Comparison of ENCODE assay signal across 7 cellular contexts in the genomic region with DNA sequence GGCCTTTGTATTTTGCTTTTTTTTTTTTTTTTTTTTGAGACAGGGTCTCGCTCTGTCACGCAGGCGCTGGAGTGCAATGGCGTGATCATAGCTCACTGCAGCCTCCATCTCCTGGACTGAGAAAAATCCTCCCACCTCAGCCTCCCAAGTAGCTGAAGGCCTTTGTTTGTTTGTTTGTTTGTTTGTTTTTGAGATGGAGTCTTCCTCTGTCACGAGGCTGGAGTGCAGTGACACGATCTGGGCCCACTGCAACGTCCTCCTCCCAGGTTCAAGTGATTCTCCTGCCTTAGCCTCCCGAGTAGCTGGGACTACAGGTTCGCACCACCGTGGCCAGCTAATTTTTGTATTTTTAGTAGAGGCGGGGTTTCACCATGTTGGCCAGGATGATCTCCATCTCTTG. TPM values are rescaled to one million over a fixed set of nuclear protein-coding genes. Genes with fewer than 3 reads are reported as not detected.
DNase-seq lines count a peak whose midpoint lies in the region; FAIRE-seq and TF ChIP-seq lines count a peak whose summit lies in the region.
"Not testable (repeated sequence)": the region's sequence is repeated elsewhere in the genome, so short reads cannot be mapped to it uniquely, and the experiment has no call there.

No MANE protein-coding gene starts in this region.

- H4K20me1 ChIP-seq in endothelial cell of umbilical vein (replicated peaks; ENCODE audit: control insufficient read depth, extremely low read depth, insufficient read depth, low read length): not testable (repeated sequence)

- in situ Hi-C loops in astrocyte of the spinal cord (cut with HindIII; ENCODE audit: low sequenced_read_pairs): not testable (repeated sequence)

- H3K4me1 Mint-ChIP-seq in nephron: peaks cover 32% of the 10 kb centered on the region

- H3K79me2 ChIP-seq in endothelial cell of umbilical vein (ENCODE audit: control insufficient read depth, insufficient read depth, low read length): peaks cover 71% of the 10 kb centered on the region

- H3K4me1 ChIP-seq in ES-I3 (ENCODE audit: insufficient read depth, low read length) (peaks cover 13% of the 10 kb centered on the region), endothelial cell of umbilical vein (ENCODE audit: control insufficient read depth, extremely low read depth, insufficient read depth, low read length) (peaks cover 17% of the 10 kb centered on the region), iPS-18a (ENCODE audit: control insufficient read depth, low read depth, low read length) (peaks cover 31% of the 10 kb centered on the region), skeletal muscle satellite cell (ENCODE audit: control insufficient read depth, insufficient read depth, low read length) (peaks cover 30% of the 10 kb centered on the region)

- H3K9me3 Mint-ChIP-seq in nephron: not testable (repeated sequence)

- not testable (repeated sequence) for H3K9me1 ChIP-seq in endothelial cell of umbilical vein (replicated peaks; ENCODE audit: control insufficient read depth, extremely low read depth, insufficient read depth, low read length)

- not testable (repeated sequence) for TF ChIP-seq POLR2A in endothelial cell of umbilical vein (IDR thresholded peaks at IDR 0.05; ENCODE audit: low read depth, low read length)

- peak overlapping the region; percentile 92 to 99 (median 97) for H3K27ac Mint-ChIP-seq in nephron

- not testable (repeated sequence) for H3K27me3 ChIP-seq in endothelial cell of umbilical vein (ENCODE audit: control insufficient read depth in 2 of 2, insufficient read depth in 2 of 2, low read length in 2 of 2); iPS-18a (ENCODE audit: control insufficient read depth, insufficient read depth, low read length); skeletal muscle satellite cell (ENCODE audit: control insufficient read depth, insufficient read depth, low read length)

- H3K4me2 ChIP-seq in endothelial cell of umbilical vein (ENCODE audit: insufficient read depth, low read length) (peak overlapping the region; percentile 89), skeletal muscle satellite cell (ENCODE audit: low read length) (peak overlapping the region; percentile 80)

- peak overlapping the region; percentile 68 for H3K27ac ChIP-seq in RWPE1
- not testable (repeated sequence) for H3K27ac ChIP-seq in endothelial cell of umbilical vein (ENCODE audit: insufficient read depth, low read depth, low read length); iPS-18a (ENCODE audit: low read length)

- CTCF ChIA-PET in RWPE1 (lab: Yijun Ruan, JAX): interaction anchor here (0.6 to 2.0 kb wide), 4 partner anchors 24 to 113 kb away, joined by 3 to 6 read pairs (median 5); no protein-coding TSS in a partner anchor
- CTCF ChIA-PET in endothelial cell of umbilical vein (lab: Charles Lee): interaction anchor here (0.6 to 5.4 kb wide), 13 partner anchors 11 to 114 kb away, joined by 3 to 62 read pairs (median 10); no protein-coding TSS in a partner anchor

- FAIRE-seq in endothelial cell of umbilical vein (lab: Jason Lieb, UNC): not testable (repeated sequence)

- not testable (repeated sequence) for H3K27me3 Mint-ChIP-seq in nephron (ENCODE audit: low read depth)

- POLR2A ChIA-PET in RWPE1 (lab: Yijun Ruan, JAX; ENCODE audit: low non-redundant PET): interaction anchor here (0.6 to 0.8 kb wide), 3 partner anchors 60 to 110 kb away, joined by 3 to 4 read pairs (median 3); no protein-coding TSS in a partner anchor
- POLR2A ChIA-PET in endothelial cell of umbilical vein (lab: Charles Lee): interaction anchor here (0.6 to 2.8 kb wide), 8 partner anchors 10 to 73 kb away, joined by 3 to 22 read pairs (median 4); no protein-coding TSS in a partner anchor

- dilution Hi-C loops in endothelial cell of umbilical vein (cut with MboI; ENCODE audit: extremely low pct_ligation_motif_present, low sequenced_read_pairs): not testable (repeated sequence)

- BruUV-seq in endothelial cell of umbilical vein (replicated peaks; lab: Mats Ljungman, UMichigan): not testable (repeated sequence)

- DNase-seq in RWPE1 (ENCODE audit: low spot score); astrocyte of the spinal cord (ENCODE audit: low read depth, low spot score); endothelial cell of umbilical vein (ENCODE audit: low read depth, low spot score): not testable (repeated sequence)

- peaks cover 11% of the 10 kb centered on the region for H3K36me3 Mint-ChIP-seq in nephron (ENCODE audit: low read depth)

- not testable (repeated sequence) for H2AFZ ChIP-seq in endothelial cell of umbilical vein (ENCODE audit: low read depth, low read length)

- intact Hi-C loops in endothelial cell of umbilical vein (cut with micrococcal nuclease): not testable (repeated sequence)

- not testable (repeated sequence) for TF ChIP-seq CTCF in RWPE1 (conservative IDR thresholded peaks at IDR 0.05; ENCODE audit: low read depth); astrocyte of the spinal cord (IDR thresholded peaks at IDR 0.05; ENCODE audit: low read depth, low read length); endothelial cell of umbilical vein (IDR thresholded peaks at IDR 0.05; ENCODE audit: extremely low read depth in 1 of 2, insufficient read depth in 1 of 2, low read depth in 1 of 2, low read length in 2 of 2); nephron (IDR thresholded peaks at IDR 0.05; ENCODE audit: unreplicated experiment in 3 of 3)

- peak overlapping the region; percentile 97 to 100 (median 98) for H3K4me3 Mint-ChIP-seq in nephron

- H3K9me3 ChIP-seq in ES-I3 (ENCODE audit: control insufficient read depth, insufficient read depth, low read length); endothelial cell of umbilical vein (replicated peaks; ENCODE audit: control insufficient read depth, insufficient read depth, low read length); iPS-18a (ENCODE audit: control insufficient read depth, low read depth, low read length); skeletal muscle satellite cell (replicated peaks; ENCODE audit: low read length): not testable (repeated sequence)

- H3K9ac ChIP-seq in ES-I3 (ENCODE audit: low read depth, low read length) (peak overlapping the region; percentile 93; the same call in 1 of the 2 replicates), iPS-18a (ENCODE audit: low read length) (peak overlapping the region; percentile 12), skeletal muscle satellite cell (ENCODE audit: low read depth, low read length) (peak overlapping the region; percentile 91)
- H3K9ac ChIP-seq in endothelial cell of umbilical vein (replicated peaks; ENCODE audit: extremely low read depth, insufficient read depth, low read length): not testable (repeated sequence)

- H3K36me3 ChIP-seq in ES-I3 (ENCODE audit: insufficient read depth, low read length) (peaks cover 19% of the 10 kb centered on the region), iPS-18a (ENCODE audit: control insufficient read depth, low read depth, low read length) (peaks cover 33% of the 10 kb centered on the region), skeletal muscle satellite cell (ENCODE audit: insufficient read depth, low read length) (peaks cover 29% of the 10 kb centered on the region)
- H3K36me3 ChIP-seq in endothelial cell of umbilical vein (ENCODE audit: control insufficient read depth in 2 of 2, extremely low read depth in 1 of 2, insufficient read depth in 2 of 2, low read length in 2 of 2): not testable (repeated sequence)

- H3K4me3 ChIP-seq in astrocyte of the spinal cord (ENCODE audit: low read depth, low read length): peak overlapping the region; percentile 92
- H3K4me3 ChIP-seq in endothelial cell of umbilical vein (replicated peaks in 1 of 3; ENCODE audit: insufficient read depth in 1 of 3, low read depth in 1 of 3, low read length in 3 of 3): peak overlapping the region in 1 of 3 experiments; percentile 86
- peak overlapping the region; percentile 84 for H3K4me3 ChIP-seq in iPS-18a (ENCODE audit: low read length)
- H3K4me3 ChIP-seq in skeletal muscle satellite cell (ENCODE audit: low read length): peak overlapping the region; percentile 92

RNA-seq across cellular contexts. Expression of gene VCL, which starts 2.3 kb away (rescaled TPM):
- 203 and 231 TPM in 2 replicates for total RNA-seq in endothelial cell of umbilical vein
- 92.7 and 95.4 TPM in 2 replicates for polyA plus RNA-seq in endothelial cell of umbilical vein
- 82.0 and 83.1 TPM in 2 replicates for polyA plus RNA-seq in endothelial cell of umbilical vein (2011; cell fraction: cytosol; rRNA removed)
- 242 and 287 TPM in 2 replicates for polyA plus RNA-seq in endothelial cell of umbilical vein (2011; cell fraction: nucleus; rRNA removed)
- 141 and 150 TPM in 2 replicates for polyA plus RNA-seq in endothelial cell of umbilical vein (2012)
- 182 and 207 TPM in 2 replicates for polyA minus RNA-seq in endothelial cell of umbilical vein
- 40.0 TPM for polyA minus RNA-seq in endothelial cell of umbilical vein (2011; cell fraction: cytosol; rRNA and poly(A)+ RNA removed)
- polyA minus RNA-seq in endothelial cell of umbilical vein (2011; cell fraction: nucleus; rRNA and poly(A)+ RNA removed): 197 and 317 TPM in 2 replicates
- total RNA-seq in skeletal muscle satellite cell (2012; rRNA removed): 116 and 137 TPM in 2 replicates
